ENCODE assay signal across 8 cellular contexts in genomic region chr19:8611890-8612806, GRCh38. TPM values are rescaled to one million over a fixed set of nuclear protein-coding genes. Genes with fewer than 3 reads are reported as not detected.
DNase-seq lines count a peak whose midpoint lies in the region; ATAC-seq and TF ChIP-seq lines count a peak whose summit lies in the region.

No MANE protein-coding gene starts in this region.

- TF ChIP-seq POLR2A in vagina (IDR thresholded peaks at IDR 0.05) = no peak

- in situ Hi-C loops in astrocyte of the cerebellum (cut with HindIII; ENCODE audit: low sequenced_read_pairs) = no loop called here

- H3K36me3 ChIP-seq in vagina = no peaks in the 10 kb centered on the region

- no peak for TF ChIP-seq CTCF in astrocyte of the cerebellum (IDR thresholded peaks at IDR 0.05; ENCODE audit: low read depth, low read length, missing control alignments)
- TF ChIP-seq CTCF in vagina (IDR thresholded peaks at IDR 0.05) = no peak

- intact Hi-C loops in Right ventricle myocardium inferior (cut with DNase I) = no loop called here
- intact Hi-C loops in cardiac septum (cut with DNase I) = no loop called here
- intact Hi-C loops in vagina (cut with DNase I) = no loop called here

- no peaks in the 10 kb centered on the region for H3K9me3 ChIP-seq in vagina

- H3K27me3 ChIP-seq in vagina = no peaks in the 10 kb centered on the region

- peaks cover 35% of the 10 kb centered on the region for H3K4me1 ChIP-seq in vagina

- ATAC-seq in Right ventricle myocardium inferior (peak; percentile 49), HG02610 (IDR thresholded peaks at IDR 0.05; ENCODE audit: unreplicated experiment) (no peak), HG02973 (IDR thresholded peaks at IDR 0.05; ENCODE audit: unreplicated experiment) (no peak), GM18867 (IDR thresholded peaks at IDR 0.05; ENCODE audit: unreplicated experiment) (no peak)

- H3K27ac ChIP-seq in vagina = peak overlapping the region; percentile 84

- peak; percentile 84 for DNase-seq in Right ventricle myocardium inferior (ENCODE audit: missing footprints)
- DNase-seq in cardiac septum (ENCODE audit: low spot score) = no peak
- peak; percentile 94 for DNase-seq in astrocyte of the cerebellum (ENCODE audit: low read depth)
- peak; percentile 31 for DNase-seq in left kidney (ENCODE audit: low read depth, low spot score)
- no peak for DNase-seq in vagina (ENCODE audit: extremely low spot score in 2 of 2)

- H3K4me3 ChIP-seq in astrocyte of the cerebellum (ENCODE audit: low read depth, low read length) = no peak overlapping the region
- H3K4me3 ChIP-seq in vagina = no peak overlapping the region

RNA-seq across cellular contexts. Expression of gene ADAMTS10, which starts 1.6 kb away (rescaled TPM):
- total RNA-seq in Right ventricle myocardium inferior (10.0 TPM), cardiac septum (15.0 TPM), vagina (66.3 TPM)

RNA-seq across cellular contexts. Expression of gene NFILZ, which starts 18.3 kb away (rescaled TPM):
- total RNA-seq in Right ventricle myocardium inferior (not detected), cardiac septum (not detected), vagina (not detected)

RNA-seq across cellular contexts. Expression of gene MYO1F, which starts 34.9 kb away (rescaled TPM):
- total RNA-seq in Right ventricle myocardium inferior = 9.3 TPM
- total RNA-seq in cardiac septum = 9.0 TPM
- 20.4 TPM for total RNA-seq in vagina

Comparison
In these comparisons a context has a peak if more than half of its experiments do, and no peak if none do; other contexts are left out.
1. DNase-seq: peak in Right ventricle myocardium inferior (single experiment), astrocyte of the cerebellum (single experiment) and left kidney (single experiment); none in cardiac septum (single experiment) and vagina (0 of 2).